ENCODE assay signal across 16 cellular contexts in genomic region chr4:41134581-41134980, GRCh38.
A peak's percentile ranks its signal among the peaks of the same experiment; 100 is the strongest.
DNase-seq lines count a peak whose midpoint lies in the region; ATAC-seq and TF ChIP-seq lines count a peak whose summit lies in the region.
"Had no signal": no experiment of that assay in that cellular context is flagged by ENCODE, and none has a peak within 500 bp of the region (broad histone marks: within the 10 kb centered on the region; RNA-seq: fewer than 3 reads in every experiment).

No MANE protein-coding gene starts in this region.

- WGBS in thyroid gland, 2 donors, result 26 to 50% methylated on average over 2 of the region's 2 CpGs

- H3K4me3 ChIP-seq in ascending aorta (no peak overlapping the region), iPS-18a (ENCODE audit: low read length) (peak overlapping the region; percentile 4), thyroid gland (replicated peaks in 1 of 3) (no peak overlapping the region)

- peaks cover 57% of the 10 kb centered on the region for H3K4me1 Mint-ChIP-seq in HFFc6 (ENCODE audit: low read depth)

- H3K27me3 ChIP-seq in ascending aorta, result no peaks in the 10 kb centered on the region
- H3K27me3 ChIP-seq in iPS-18a (ENCODE audit: control insufficient read depth, insufficient read depth, low read length), result no peaks in the 10 kb centered on the region
- no peaks in the 10 kb centered on the region for H3K27me3 ChIP-seq in thyroid gland
- H3K27me3 ChIP-seq: neutrophil had no signal

- intact Hi-C loops in ascending aorta (cut with DNase I) (no loop called here), thyroid gland (cut with DNase I) (no loop called here)

- DNase-seq in HFFc6 (no peak), ascending aorta (ENCODE audit: low spot score in 2 of 2) (no peak), thyroid gland (peak in 1 of 2 donors; percentile 49), amygdala (lab: John Stamatoyannopoulos, UW) (no peak)
- DNase-seq: activated gamma-delta T cell treated with Interleukin-2 at 50 U/mL for 16 hours; C1 segment of cervical spinal cord; DMS79; KG1; NCI-H146; small intestine; stimulated activated naive CD4-positive, alpha-beta T cell; SW 1271 had no signal

- no peaks in the 10 kb centered on the region for H3K9me3 ChIP-seq in ascending aorta
- H3K9me3 ChIP-seq in iPS-18a (ENCODE audit: control insufficient read depth, low read depth, low read length), result no peaks in the 10 kb centered on the region
- no peaks in the 10 kb centered on the region for H3K9me3 ChIP-seq in thyroid gland
- H3K9me3 ChIP-seq: neutrophil had no signal

- H3K27ac ChIP-seq in ascending aorta, result peak overlapping the region; percentile 14 to 51
- H3K27ac ChIP-seq in iPS-18a (ENCODE audit: low read length), result peak overlapping the region; percentile 56
- H3K27ac ChIP-seq in thyroid gland, result peak overlapping the region; percentile 73 to 95 (median 91)
- H3K27ac ChIP-seq: neutrophil had no signal

- H3K36me3 ChIP-seq in ascending aorta (no peaks in the 10 kb centered on the region), iPS-18a (ENCODE audit: control insufficient read depth, low read depth, low read length) (no peaks in the 10 kb centered on the region), thyroid gland (no peaks in the 10 kb centered on the region)
- H3K36me3 ChIP-seq: neutrophil had no signal

- H3K27me3 Mint-ChIP-seq in HFFc6 (ENCODE audit: insufficient read depth), result peaks cover 2% of the 10 kb centered on the region; the same call in 1 of the 2 replicates

- TF ChIP-seq POLR2A in thyroid gland (IDR thresholded peaks at IDR 0.05), result peak in 1 of 2 donors; percentile 52

- peak overlapping the region; percentile 21; the same call in 1 of the 2 replicates for H3K27ac Mint-ChIP-seq in HFFc6

- H3K9me3 Mint-ChIP-seq in HFFc6, result no peaks in the 10 kb centered on the region

- H3K4me1 ChIP-seq in ascending aorta, result peaks cover 0 to 34% of the 10 kb centered on the region in 2 donors
- H3K4me1 ChIP-seq in iPS-18a (ENCODE audit: control insufficient read depth, low read depth, low read length), result peaks cover 31% of the 10 kb centered on the region
- peaks cover 69 to 83% of the 10 kb centered on the region in 2 donors for H3K4me1 ChIP-seq in thyroid gland

- no peak for TF ChIP-seq CTCF in HFFc6 (IDR thresholded peaks at IDR 0.05)
- TF ChIP-seq CTCF in ascending aorta (IDR thresholded peaks at IDR 0.05), result no peak
- peak in 3 of 6 experiments; percentile 12 to 31 (median 22) for TF ChIP-seq CTCF in thyroid gland (IDR thresholded peaks at IDR 0.05)

- no peak overlapping the region for H3K9ac ChIP-seq in iPS-18a (ENCODE audit: low read length)

- no peak overlapping the region; the same call in 1 of the 2 replicates for H3K4me3 Mint-ChIP-seq in HFFc6

- H3K36me3 Mint-ChIP-seq in HFFc6 (ENCODE audit: low read depth), result peaks cover 16% of the 10 kb centered on the region

- ATAC-seq in HG02642 (IDR thresholded peaks at IDR 0.05; ENCODE audit: poor library complexity, unreplicated experiment) (no peak), HG02981 (IDR thresholded peaks at IDR 0.05; ENCODE audit: unreplicated experiment) (no peak)

Comparison
In these comparisons a context has a peak if more than half of its experiments do, and no peak if none do; other contexts are left out.
1. H3K27ac ChIP-seq: peak in every context shown above with its lines; median percentile 91 in thyroid gland; 56 in iPS-18a; 32 in ascending aorta.